In genomic region chr2:84441036-84441435, GRCh38 we compare ENCODE assay signal across 26 cellular contexts.
"Had no signal": no experiment of that assay in that cellular context is flagged by ENCODE, and none has a peak within 500 bp of the region (broad histone marks: within the 10 kb centered on the region; RNA-seq: fewer than 3 reads in every experiment).

No MANE protein-coding gene starts in this region.

- H3K9me3 ChIP-seq: breast epithelium, MG63 had no signal

- H3K4me1 ChIP-seq: breast epithelium had no signal

- ATAC-seq: activated T-helper 17 cell treated with anti-CD3 and anti-CD28 coated beads, Interleukin-2, amount 50 U/mL, for 72 hours; T-cell had no signal

- H3K27me3 ChIP-seq: breast epithelium, MG63 had no signal

- H3K4me3 ChIP-seq: breast epithelium, MG63 had no signal

- H3K27ac ChIP-seq: breast epithelium had no signal

- DNase-seq: activated B cell treated with CpG ODN at 0.5 μM for 24 hours; activated CD4-positive, alpha-beta memory T cell treated with anti-CD3 and anti-CD28 coated beads for 36 hours; activated CD4-positive, alpha-beta T cell treated with anti-CD3 and anti-CD28 coated beads, Interleukin-2, amount 10 ng/mL, durations not matched to agents 7 days and 5 days; activated CD8-positive, alpha-beta memory T cell treated with anti-CD3 and anti-CD28 coated beads for 24 hours; activated gamma-delta T cell; activated naive CD4-positive, alpha-beta T cell treated with anti-CD3 and anti-CD28 coated beads for 36 hours; activated T-cell treated with anti-CD3 and anti-CD28 coated beads, Interleukin-2, amount 50 U/mL, for 48 hours; central memory CD4-positive, alpha-beta T cell; MG63; MV-4-11; NCI-H1092 treated with DMSO at 0.1 percent for 48 hours; NCI-H1417 treated with DMSO at 0.1 percent for 48 hours; NCI-H1694; NCI-H2029; NCI-H2107; NCI-H2171 treated with DMSO at 0.1 percent for 48 hours; NCI-H226; NCI-H526; NK-92 treated with Interleukin-12 subunit alpha and Interleukin-12 subunit beta, amount 100 ng/mL, for 24 hours; OCI-M1; SHP77; T-cell; T-helper 2 cell; T1000 had no signal
